In genomic region chr22:36193171-36193570, GRCh38 we compare ENCODE assay signal across 16 cellular contexts. TPM values are rescaled to one million over a fixed set of nuclear protein-coding genes. Genes with fewer than 3 reads are reported as not detected.
DNase-seq lines count a peak whose midpoint lies in the region; ATAC-seq and TF ChIP-seq lines count a peak whose summit lies in the region.
"Had no signal": no experiment of that assay in that cellular context is flagged by ENCODE, and none has a peak within 500 bp of the region (broad histone marks: within the 10 kb centered on the region; RNA-seq: fewer than 3 reads in every experiment).

No MANE protein-coding gene starts in this region.

- H3K9me3 ChIP-seq in T-helper 17 cell (ENCODE audit: control insufficient read depth, low read length, poor library complexity, severe bottlenecking) (no peaks in the 10 kb centered on the region), transverse colon (no peaks in the 10 kb centered on the region)
- H3K9me3 ChIP-seq: BLaER1 treated with 17β-estradiol and CSF1 and Interleukin-3, amounts not matched to agents 10 nM and 100 nM; HAP-1 had no signal

- no peak overlapping the region for H3K4me3 ChIP-seq in transverse colon
- H3K4me3 ChIP-seq: BLaER1 treated with 17β-estradiol and CSF1 and Interleukin-3, amounts not matched to agents 10 nM and 100 nM; GM23248; HAP-1 had no signal

- peaks cover 13% of the 10 kb centered on the region for H3K4me1 Mint-ChIP-seq in T-helper 17 cell
- H3K4me1 Mint-ChIP-seq in dendritic cell treated with granulocyte-macrophage colony-stimulating factor and Interleukin-4, amounts not matched to agents 40 ng/mL and 50 ng/mL, for 4 days (ENCODE audit: low read depth): peaks cover 73% of the 10 kb centered on the region
- peaks cover 23% of the 10 kb centered on the region for H3K4me1 Mint-ChIP-seq in stimulated activated effector memory CD8-positive, alpha-beta T cell treated with anti-CD3 and anti-CD28 coated beads, Interleukin-12 subunit alpha, Interleukin-12 subunit beta, amount 100 ng/mL, for 72 hours

- peak; percentile 2 for TF ChIP-seq POLR2A in erythroblast (IDR thresholded peaks at IDR 0.05; ENCODE audit: low read length)
- no peak for TF ChIP-seq POLR2A in transverse colon (IDR thresholded peaks at IDR 0.05)

- no peak overlapping the region for H3K4me3 Mint-ChIP-seq in T-helper 17 cell
- no peak overlapping the region for H3K4me3 Mint-ChIP-seq in dendritic cell treated with granulocyte-macrophage colony-stimulating factor and Interleukin-4, amounts not matched to agents 40 ng/mL and 50 ng/mL, for 4 days
- H3K4me3 Mint-ChIP-seq in stimulated activated effector memory CD8-positive, alpha-beta T cell treated with anti-CD3 and anti-CD28 coated beads, Interleukin-12 subunit alpha, Interleukin-12 subunit beta, amount 100 ng/mL, for 72 hours: no peak overlapping the region
- H3K4me3 Mint-ChIP-seq: B cell; CD8-positive, alpha-beta T cell had no signal

- H3K27me3 Mint-ChIP-seq in T-helper 17 cell: peaks cover 51% of the 10 kb centered on the region
- no peaks in the 10 kb centered on the region for H3K27me3 Mint-ChIP-seq in dendritic cell treated with granulocyte-macrophage colony-stimulating factor and Interleukin-4, amounts not matched to agents 40 ng/mL and 50 ng/mL, for 4 days

- 81 to 83% methylated on average over 3 of the region's 3 CpGs for WGBS in transverse colon (ENCODE audit: low coverage in 1 of 2), 2 donors

- no peaks in the 10 kb centered on the region for H3K9me3 Mint-ChIP-seq in dendritic cell treated with granulocyte-macrophage colony-stimulating factor and Interleukin-4, amounts not matched to agents 40 ng/mL and 50 ng/mL, for 4 days
- H3K9me3 Mint-ChIP-seq in stimulated activated effector memory CD8-positive, alpha-beta T cell treated with anti-CD3 and anti-CD28 coated beads, Interleukin-12 subunit alpha, Interleukin-12 subunit beta, amount 100 ng/mL, for 72 hours: no peaks in the 10 kb centered on the region
- H3K9me3 Mint-ChIP-seq: CD8-positive, alpha-beta T cell had no signal

- TF ChIP-seq EP300 in transverse colon (IDR thresholded peaks at IDR 0.05; ENCODE audit: low read depth): no peak

- peaks cover 0 to 23% (median 6%) of the 10 kb centered on the region in 4 donors for H3K4me1 ChIP-seq in transverse colon

- in situ Hi-C loops in transverse colon (cut with MboI; ENCODE audit: low pct_ligation_motif_present in 1 of 4, low pct_unique_long_range_greater_than_20kb in 1 of 4, low sequenced_read_pairs in 3 of 4): loop anchor here in 3 of 4 donors (10.0 to 25.0 kb wide), 2 partner anchors 92 to 294 kb away; partner anchors contain the start of gene TXN2 (in 2 of the 3)

- peak overlapping the region; percentile 78 for H3K27ac Mint-ChIP-seq in T-helper 17 cell
- peak overlapping the region; percentile 42 for H3K27ac Mint-ChIP-seq in dendritic cell treated with granulocyte-macrophage colony-stimulating factor and Interleukin-4, amounts not matched to agents 40 ng/mL and 50 ng/mL, for 4 days
- peak overlapping the region; percentile 54 for H3K27ac Mint-ChIP-seq in stimulated activated effector memory CD8-positive, alpha-beta T cell treated with anti-CD3 and anti-CD28 coated beads, Interleukin-12 subunit alpha, Interleukin-12 subunit beta, amount 100 ng/mL, for 72 hours
- H3K27ac Mint-ChIP-seq: B cell; CD8-positive, alpha-beta T cell had no signal

- H3K27ac ChIP-seq in transverse colon: no peak overlapping the region
- H3K27ac ChIP-seq: BLaER1 treated with 17β-estradiol and CSF1 and Interleukin-3, amounts not matched to agents 10 nM and 100 nM; GM23248 had no signal

- ATAC-seq in T-helper 17 cell (no peak), GM18861 (IDR thresholded peaks at IDR 0.05; ENCODE audit: unreplicated experiment) (no peak)
- no peak for ATAC-seq in stimulated activated effector memory CD8-positive, alpha-beta T cell treated with anti-CD3 and anti-CD28 coated beads, Interleukin-12 subunit alpha, Interleukin-12 subunit beta, amount 100 ng/mL, for 72 hours
- ATAC-seq: CD8-positive, alpha-beta T cell; HepG2 had no signal

- H3K36me3 ChIP-seq in transverse colon: no peaks in the 10 kb centered on the region
- H3K36me3 ChIP-seq: BLaER1 treated with 17β-estradiol and CSF1 and Interleukin-3, amounts not matched to agents 10 nM and 100 nM; HAP-1 had no signal

- peaks cover 3% of the 10 kb centered on the region for H3K36me3 Mint-ChIP-seq in T-helper 17 cell (ENCODE audit: low read depth)
- H3K36me3 Mint-ChIP-seq in dendritic cell treated with granulocyte-macrophage colony-stimulating factor and Interleukin-4, amounts not matched to agents 40 ng/mL and 50 ng/mL, for 4 days (ENCODE audit: low read depth): peaks cover 99% of the 10 kb centered on the region
- peaks cover 1% of the 10 kb centered on the region for H3K36me3 Mint-ChIP-seq in stimulated activated effector memory CD8-positive, alpha-beta T cell treated with anti-CD3 and anti-CD28 coated beads, Interleukin-12 subunit alpha, Interleukin-12 subunit beta, amount 100 ng/mL, for 72 hours
- H3K36me3 Mint-ChIP-seq: CD8-positive, alpha-beta T cell had no signal

- no peak for TF ChIP-seq CTCF in transverse colon (IDR thresholded peaks at IDR 0.05)

- intact Hi-C loops in dendritic cell treated with granulocyte-macrophage colony-stimulating factor and Interleukin-4, amounts not matched to agents 40 ng/mL and 50 ng/mL, for 4 days (cut with micrococcal nuclease): no loop called here
- intact Hi-C loops in transverse colon (cut with DNase I; ENCODE audit: low total_unique reads): loop anchor here (5.0 kb wide), 1 partner anchor 84 kb away; no protein-coding TSS in a partner anchor

- no peaks in the 10 kb centered on the region for H3K27me3 ChIP-seq in transverse colon
- H3K27me3 ChIP-seq: BLaER1 treated with 17β-estradiol and CSF1 and Interleukin-3, amounts not matched to agents 10 nM and 100 nM had no signal

- DNase-seq in T-helper 17 cell (no peak), erythroblast (lab: John Stamatoyannopoulos, UW) (no peak), transverse colon (no peak)
- DNase-seq in stimulated activated effector memory CD8-positive, alpha-beta T cell treated with anti-CD3 and anti-CD28 coated beads, Interleukin-12 subunit alpha, Interleukin-12 subunit beta, amount 100 ng/mL, for 72 hours (ENCODE audit: low spot score in 2 of 2): no peak
- DNase-seq: Calu3; CD8-positive, alpha-beta T cell; DMS79 treated with DMSO at 0.1 percent for 48 hours; GF-D8; GM23248 had no signal

RNA-seq across cellular contexts. Expression of gene APOL4, which starts 8.4 kb away (rescaled TPM):
- total RNA-seq in T-helper 17 cell: under 1 TPM in 1 of 2 donors, not detected in 1; 0.22 TPM
- 1 to 10 TPM in 2 of 4 donors, under 1 TPM in 1, not detected in 1; 0.16 to 9.0 (median 1.8) TPM for total RNA-seq in transverse colon
- total RNA-seq: A172; B cell; CD8-positive, alpha-beta T cell; GM23248 had no signal

RNA-seq across cellular contexts. Expression of gene APOL3, which starts 32.6 kb away (rescaled TPM):
- 100 to 1,000 TPM; 229 to 265 TPM for total RNA-seq in T-helper 17 cell
- 10 to 100 TPM in 3 of 4 donors, 1 to 10 TPM in 1; 8.7 to 53.9 (median 19.4) TPM for total RNA-seq in transverse colon

RNA-seq across cellular contexts. Expression of gene APOL2, which starts 46.2 kb away (rescaled TPM):
- total RNA-seq in T-helper 17 cell: 10 to 100 TPM; 36.9 to 42.9 TPM
- total RNA-seq in transverse colon: 100 to 1,000 TPM in 1 of 4 donors, 10 to 100 TPM in 2, 1 to 10 TPM in 1; 3.8 to 142 (median 47.8) TPM

RNA-seq across cellular contexts. Expression of gene APOL1, which starts 59.8 kb away (rescaled TPM):
- total RNA-seq in T-helper 17 cell (10 to 100 TPM; 12.5 to 15.0 TPM), transverse colon (10 to 100 TPM in 3 of 4 donors, 1 to 10 TPM in 1; 2.2 to 19.5 (median 14.7) TPM)

Comparison
In these comparisons a context has a peak if more than half of its experiments do, and no peak if none do; other contexts are left out.
1. RNA of gene APOL3, which starts 32.6 kb away (total RNA-seq): 229 to 265 TPM in T-helper 17 cell; 8.7 to 53.9 TPM in transverse colon; every median in the first group is over 4 times any median in the second.
2. Peak in every context shown above with its lines, with median percentiles within 50 percentile points of each other: H3K27ac Mint-ChIP-seq.